ENCODE assay signal across 8 cellular contexts in the genomic region with DNA sequence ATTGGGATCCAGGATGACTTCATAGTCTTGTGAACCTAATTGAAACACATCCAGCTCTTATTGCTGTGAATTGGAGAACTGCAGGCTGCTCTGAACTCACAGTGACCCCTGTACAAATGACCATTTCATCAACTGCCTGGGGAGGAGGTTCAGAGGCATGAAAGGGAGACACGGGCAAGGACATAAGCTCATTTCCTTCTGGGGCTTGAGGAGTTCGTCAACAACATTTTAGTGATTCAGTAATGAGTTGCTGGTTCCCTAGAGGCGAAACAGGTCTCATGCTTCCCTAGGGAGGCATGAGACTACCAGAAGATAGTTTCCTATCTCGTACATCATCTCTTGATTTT.
DNase-seq lines count a peak whose midpoint lies in the region; ATAC-seq and TF ChIP-seq lines count a peak whose summit lies in the region.

No MANE protein-coding gene starts in this region.

- H3K4me3 ChIP-seq in cardiac muscle cell: no peak overlapping the region
- no peak overlapping the region for H3K4me3 ChIP-seq in skeletal muscle satellite cell (ENCODE audit: low read length)

- peak overlapping the region; percentile 69 for H3K27ac ChIP-seq in cardiac muscle cell

- DNase-seq in T-helper 17 cell (no peak), cardiac muscle cell (ENCODE audit: low read depth in 1 of 2, low spot score in 1 of 2) (peak; percentile 68 to 86), NCI-H69 (lab: John Stamatoyannopoulos, UW) (no peak), NCI-H748 (lab: John Stamatoyannopoulos, UW; ENCODE audit: unreplicated experiment) (no peak)
- DNase-seq in stimulated activated CD4-positive, alpha-beta T cell treated with anti-CD3 and anti-CD28 coated beads, Interleukin-2, amount 100 ng/mL, for 48 hours: no peak

- H3K27me3 ChIP-seq in cardiac muscle cell: no peaks in the 10 kb centered on the region
- H3K27me3 ChIP-seq in skeletal muscle satellite cell (ENCODE audit: control insufficient read depth, insufficient read depth, low read length): no peaks in the 10 kb centered on the region

- H3K36me3 ChIP-seq in cardiac muscle cell: no peaks in the 10 kb centered on the region
- no peaks in the 10 kb centered on the region for H3K36me3 ChIP-seq in skeletal muscle satellite cell (ENCODE audit: insufficient read depth, low read length)

- H3K4me3 Mint-ChIP-seq in T-helper 17 cell: no peak overlapping the region

- peak overlapping the region; percentile 10 for H3K4me2 ChIP-seq in skeletal muscle satellite cell (ENCODE audit: low read length)

- ATAC-seq in GM21447 (IDR thresholded peaks at IDR 0.05; ENCODE audit: unreplicated experiment) (peak; percentile 70), T-helper 17 cell (no peak), GM21390 (IDR thresholded peaks at IDR 0.05; ENCODE audit: unreplicated experiment) (no peak)

- peaks cover under 1% of the 10 kb centered on the region for H3K27me3 Mint-ChIP-seq in T-helper 17 cell

- H3K4me1 Mint-ChIP-seq in T-helper 17 cell: peaks cover 32% of the 10 kb centered on the region

- H3K36me3 Mint-ChIP-seq in T-helper 17 cell (ENCODE audit: low read depth): no peaks in the 10 kb centered on the region

- H3K27ac Mint-ChIP-seq in T-helper 17 cell: peak overlapping the region; percentile 90

- H3K9me3 ChIP-seq in T-helper 17 cell (ENCODE audit: control insufficient read depth, low read length, poor library complexity, severe bottlenecking) (no peaks in the 10 kb centered on the region), cardiac muscle cell (ENCODE audit: low read depth) (no peaks in the 10 kb centered on the region), skeletal muscle satellite cell (replicated peaks; ENCODE audit: low read length) (no peaks in the 10 kb centered on the region)

- TF ChIP-seq CTCF in cardiac muscle cell (IDR thresholded peaks at IDR 0.05; ENCODE audit: low read depth, low read length): no peak

- H3K4me1 ChIP-seq in cardiac muscle cell (ENCODE audit: low read depth) (peaks cover 32% of the 10 kb centered on the region), skeletal muscle satellite cell (ENCODE audit: control insufficient read depth, insufficient read depth, low read length) (peaks cover 22% of the 10 kb centered on the region)

- peak overlapping the region; percentile 62 for H3K9ac ChIP-seq in skeletal muscle satellite cell (ENCODE audit: low read depth, low read length)

Comparison
In these comparisons a context has a peak if more than half of its experiments do, and no peak if none do; other contexts are left out.
1. DNase-seq: peak in cardiac muscle cell (2 of 2); none in T-helper 17 cell (0 of 3), NCI-H69 (single experiment), NCI-H748 (single experiment) and stimulated activated CD4-positive, alpha-beta T cell treated with anti-CD3 and anti-CD28 coated beads, Interleukin-2, amount 100 ng/mL, for 48 hours (0 of 2).